In the genomic region with DNA sequence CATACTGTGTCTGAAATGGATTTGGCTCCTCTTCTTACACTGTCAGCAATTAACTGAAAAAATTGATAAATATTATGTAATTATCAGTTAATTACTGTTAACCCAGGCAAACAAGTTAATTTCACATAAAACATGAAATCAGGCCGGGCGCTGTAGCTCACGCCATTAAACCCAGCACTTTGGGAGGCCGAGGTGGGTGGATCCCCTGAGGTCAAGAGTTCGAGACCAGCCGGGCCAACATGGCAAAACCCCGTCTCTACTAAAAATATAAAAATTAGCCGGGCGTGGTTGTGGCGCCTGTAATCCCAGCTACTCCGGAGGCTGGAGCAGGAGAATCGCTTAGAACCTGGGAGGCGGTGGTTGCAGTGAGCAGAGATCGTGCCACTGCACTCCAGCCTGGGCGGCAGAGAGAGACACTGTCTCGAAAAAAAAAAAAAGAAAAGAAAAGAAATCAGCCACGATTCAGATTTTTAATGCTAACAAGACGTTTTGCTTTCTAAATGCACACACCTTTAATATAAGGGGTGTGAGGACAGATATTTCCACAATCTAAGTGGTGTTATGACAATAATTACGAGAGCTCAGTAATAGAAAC, we compare ENCODE assay signal across 8 cellular contexts. TPM values are rescaled to one million over a fixed set of nuclear protein-coding genes. Genes with fewer than 3 reads are reported as not detected.
DNase-seq lines count a peak whose midpoint lies in the region; ATAC-seq, FAIRE-seq and TF ChIP-seq lines count a peak whose summit lies in the region.

No MANE protein-coding gene starts in this region.

- no peak for TF ChIP-seq RAD21 in K562 (CRISPR knock-in tag; conservative IDR thresholded peaks at IDR 0.05 in 1 of 2, IDR thresholded peaks at IDR 0.05 in 1 of 2)

- no peaks in the 10 kb centered on the region for H3K27me3 ChIP-seq in K562 (ENCODE audit: control insufficient read depth in 2 of 2, insufficient read depth in 2 of 2, low read length in 2 of 2)

- H3K4me3 ChIP-seq in K562: peak overlapping the region; percentile 65
- H3K4me3 ChIP-seq in lower leg skin (ENCODE audit: low read depth, poor library complexity, severe bottlenecking): peak overlapping the region; percentile 40
- peak overlapping the region; percentile 68 for H3K4me3 ChIP-seq in urinary bladder (ENCODE audit: low read depth, low read length)

- H4K20me1 ChIP-seq in K562 (replicated peaks; ENCODE audit: control insufficient read depth, insufficient read depth, low read length): no peaks in the 10 kb centered on the region

- H3K36me3 ChIP-seq in K562 (ENCODE audit: control insufficient read depth, insufficient read depth, low read length) (0 out of 3 replicates have a peak, but pooled peaks cover 3% of the 10 kb centered on the region), urinary bladder (ENCODE audit: insufficient read depth) (no peaks in the 10 kb centered on the region)

- H3K4me2 ChIP-seq in K562 (ENCODE audit: insufficient read depth, low read length): peak overlapping the region; percentile 85

- TF ChIP-seq POLR2A in K562 (conservative IDR thresholded peaks at IDR 0.05) (no peak), lower leg skin (IDR thresholded peaks at IDR 0.05) (no peak)

- ATAC-seq in Right ventricle myocardium superior (ENCODE audit: poor library complexity) (peak; percentile 7), K562 (no peak), HG02938 (IDR thresholded peaks at IDR 0.05; ENCODE audit: unreplicated experiment) (no peak), GM21619 (IDR thresholded peaks at IDR 0.05; ENCODE audit: unreplicated experiment) (no peak)

- peak overlapping the region; percentile 85 to 99 for H3K9ac ChIP-seq in K562 (ENCODE audit: insufficient read depth in 1 of 2, low read depth in 2 of 2, low read length in 2 of 2)

- no peak for FAIRE-seq in K562 (lab: Jason Lieb, UNC)

- H2AFZ ChIP-seq in K562 (ENCODE audit: low read depth, low read length): peak overlapping the region; percentile 98

- H3K9me1 ChIP-seq in K562 (ENCODE audit: control insufficient read depth, insufficient read depth, low read length): no peaks in the 10 kb centered on the region

- no peak for TF ChIP-seq EP300 in K562 (IDR thresholded peaks at IDR 0.05; ENCODE audit: low read length)

- no peak for DNase-seq in Right ventricle myocardium superior
- DNase-seq in cardiac septum (ENCODE audit: low spot score): no peak
- no peak for DNase-seq in K562 (ENCODE audit: extremely low read depth in 1 of 4, low spot score in 3 of 4)
- peak in 1 of 2 donors; percentile 85 for DNase-seq in lower leg skin (ENCODE audit: low spot score in 2 of 2)
- no peak for DNase-seq in DMS79 (lab: John Stamatoyannopoulos, UW)

- POLR2A ChIA-PET in K562 (lab: Yijun Ruan, JAX): interaction anchor here (0.8 to 3.0 kb wide), 8 partner anchors 8 to 29 kb away, joined by 3 to 19 read pairs (median 8); a partner anchor contains a TSS

- intact Hi-C loops in Right ventricle myocardium superior (cut with DNase I): no loop called here
- intact Hi-C loops in cardiac septum (cut with DNase I): loop anchor here (10.0 kb wide), 1 partner anchor 159 kb away; no protein-coding TSS in a partner anchor
- intact Hi-C loops in K562 (cut with micrococcal nuclease): no loop called here
- intact Hi-C loops in lower leg skin (cut with DNase I; ENCODE audit: low total_unique reads): no loop called here

- H3K4me1 ChIP-seq in K562 (replicated peaks in 1 of 2; ENCODE audit: control insufficient read depth in 2 of 2, insufficient read depth in 2 of 2, low read length in 2 of 2) (peaks cover 7 to 10% of the 10 kb centered on the region in 2 experiments; a peak in 2 of 5 replicates), urinary bladder (ENCODE audit: insufficient read depth) (no peaks in the 10 kb centered on the region)

- TF ChIP-seq CTCF in K562 (IDR thresholded peaks at IDR 0.05 in 2 of 3, conservative IDR thresholded peaks at IDR 0.05 in 1 of 3; ENCODE audit: insufficient read depth in 2 of 3, low read depth in 1 of 3, low read length in 3 of 3) (no peak), lower leg skin (IDR thresholded peaks at IDR 0.05) (no peak)

- H3K9me3 ChIP-seq in K562 (replicated peaks; ENCODE audit: control insufficient read depth, insufficient read depth, low read depth, low read length): no peaks in the 10 kb centered on the region

- WGBS in K562 (ENCODE audit: insufficient coverage, low coverage, missing lambda C conversion rate): under 1% methylated on average over 16 of the region's 19 CpGs
- WGBS in lower leg skin, 2 donors: 9 to 21% methylated on average over 19 of the region's 19 CpGs
- WGBS in urinary bladder: 24% methylated on average over 19 of the region's 19 CpGs

- H3K27ac ChIP-seq in K562 (ENCODE audit: extremely low read depth, low read depth, low read length) (peak overlapping the region; percentile 85), urinary bladder (ENCODE audit: low read depth) (peak overlapping the region; percentile 63)

- TSS peak; percentile 67 for BruUV-seq in K562 (replicated peaks; lab: Mats Ljungman, UMichigan)

- CTCF ChIA-PET in K562 (lab: Yijun Ruan, JAX; ENCODE audit: low intra/inter-chr PET ratio): interaction anchor here (0.7 kb wide), 1 partner anchor 61 kb away, joined by 5 read pairs; no protein-coding TSS in a partner anchor

- H3K79me2 ChIP-seq in K562 (ENCODE audit: control insufficient read depth, insufficient read depth, low read length): peaks cover 22% of the 10 kb centered on the region

- in situ Hi-C loops in K562 (cut with MboI): no loop called here

RNA-seq across cellular contexts. Expression of a gene that starts 0.5 kb away (rescaled TPM):
- total RNA-seq in Right ventricle myocardium superior: 27.3 TPM
- 24.1 TPM for total RNA-seq in cardiac septum
- 14.9 and 22.9 TPM in 2 replicates for total RNA-seq in K562 (2011; cell fraction: chromatin; rRNA removed; ENCODE audit: low replicate concordance)
- 20.0 and 30.4 TPM in 2 replicates for total RNA-seq in K562 (2011; cell fraction: nucleolus; rRNA removed)
- total RNA-seq in K562 (2011; cell fraction: nucleoplasm; rRNA removed): 22.7 and 25.7 TPM in 2 replicates
- 11.5 and 12.4 TPM in 2 replicates for total RNA-seq in K562 (2014; rRNA removed)
- 17.2 and 20.6 TPM in 2 replicates for total RNA-seq in K562 (2014; rRNA removed; fragmentation: Illumina TruSeq; extraction: Trizol)
- 20.7 and 24.2 TPM in 2 replicates for total RNA-seq in K562 (2015; rRNA removed; fragmentation: Illumina TruSeq; extraction: Trizol)
- total RNA-seq in K562 (2021): 14.1 and 15.7 TPM in 2 replicates
- polyA plus RNA-seq in K562 (2011; rRNA removed): 15.8 and 20.7 TPM in 2 replicates
- polyA plus RNA-seq in K562 (2011; cell fraction: cytosol; rRNA removed): 6.9 and 18.4 TPM in 2 replicates
- 4.9 and 11.2 TPM in 2 replicates for polyA plus RNA-seq in K562 (2011; cell fraction: nucleus; rRNA removed)
- 9.6 and 13.6 TPM in 2 replicates for polyA plus RNA-seq in K562 (2012)
- polyA plus RNA-seq in K562 (2014; fragmentation: Illumina TruSeq; extraction: Trizol): 8.2 and 8.8 TPM in 2 replicates
- polyA plus RNA-seq in K562 (2014; fragmentation: Nextera tagmentation; extraction: Ambion mirVana): 10 to 100 TPM; 17.8 to 18.4 TPM
- polyA plus RNA-seq in K562 (2014; rRNA removed): 10.5 and 15.5 TPM in 2 replicates
- polyA minus RNA-seq in K562 (2011; rRNA and poly(A)+ RNA removed): 41.7 and 52.2 TPM in 2 replicates
- polyA minus RNA-seq in K562 (2011; cell fraction: cytosol; rRNA and poly(A)+ RNA removed): 6.5 and 15.3 TPM in 2 replicates
- 7.4 and 10.6 TPM in 2 replicates for polyA minus RNA-seq in K562 (2011; cell fraction: nucleus; rRNA and poly(A)+ RNA removed)
- 10 to 100 TPM; 20.4 to 47.6 (median 38.6) TPM for total RNA-seq in lower leg skin
- 42.0 TPM for total RNA-seq in urinary bladder
- polyA plus RNA-seq in urinary bladder: 13.5 TPM

RNA-seq across cellular contexts. Expression of a gene that starts 21.3 kb away (rescaled TPM):
- 10.2 TPM for total RNA-seq in Right ventricle myocardium superior
- total RNA-seq in cardiac septum: 7.8 TPM
- 8.2 and 11.8 TPM in 2 replicates for total RNA-seq in K562 (2011; cell fraction: chromatin; rRNA removed; ENCODE audit: low replicate concordance)
- 5.0 TPM in 2 replicates for total RNA-seq in K562 (2011; cell fraction: nucleolus; rRNA removed)
- total RNA-seq in K562 (2011; cell fraction: nucleoplasm; rRNA removed): 9.3 and 13.7 TPM in 2 replicates
- total RNA-seq in K562 (2014; rRNA removed): 1.8 and 3.2 TPM in 2 replicates
- 6.4 and 8.1 TPM in 2 replicates for total RNA-seq in K562 (2014; rRNA removed; fragmentation: Illumina TruSeq; extraction: Trizol)
- total RNA-seq in K562 (2015; rRNA removed; fragmentation: Illumina TruSeq; extraction: Trizol): 6.2 and 7.3 TPM in 2 replicates
- 4.0 and 5.7 TPM in 2 replicates for total RNA-seq in K562 (2021)
- 7.3 and 8.0 TPM in 2 replicates for polyA plus RNA-seq in K562 (2011; rRNA removed)
- polyA plus RNA-seq in K562 (2011; cell fraction: cytosol; rRNA removed): 0.83 and 2.1 TPM in 2 replicates
- polyA plus RNA-seq in K562 (2011; cell fraction: nucleus; rRNA removed): 5.1 and 5.5 TPM in 2 replicates
- polyA plus RNA-seq in K562 (2012): 3.6 and 4.9 TPM in 2 replicates
- 6.0 and 6.8 TPM in 2 replicates for polyA plus RNA-seq in K562 (2014; fragmentation: Illumina TruSeq; extraction: Trizol)
- 10 to 100 TPM; 16.8 to 18.9 TPM for polyA plus RNA-seq in K562 (2014; fragmentation: Nextera tagmentation; extraction: Ambion mirVana)
- 5.6 and 8.4 TPM in 2 replicates for polyA plus RNA-seq in K562 (2014; rRNA removed)
- polyA minus RNA-seq in K562 (2011; rRNA and poly(A)+ RNA removed): 3.1 and 5.8 TPM in 2 replicates
- 0.55 and 1.1 TPM in 2 replicates for polyA minus RNA-seq in K562 (2011; cell fraction: cytosol; rRNA and poly(A)+ RNA removed)
- 6.7 and 14.9 TPM in 2 replicates for polyA minus RNA-seq in K562 (2011; cell fraction: nucleus; rRNA and poly(A)+ RNA removed)
- 1 to 10 TPM; 2.6 to 3.2 (median 3.0) TPM for total RNA-seq in lower leg skin
- total RNA-seq in urinary bladder: 15.9 TPM
- polyA plus RNA-seq in urinary bladder: 3.1 TPM

RNA-seq across cellular contexts. Expression of a gene that starts 21.8 kb away (rescaled TPM):
- total RNA-seq in Right ventricle myocardium superior (17.9 TPM), cardiac septum (19.9 TPM), K562 (2014; rRNA removed) (19.4 and 20.9 TPM in 2 replicates), K562 (2014; rRNA removed; fragmentation: Illumina TruSeq; extraction: Trizol) (21.5 and 21.7 TPM in 2 replicates), K562 (2015; rRNA removed; fragmentation: Illumina TruSeq; extraction: Trizol) (20.8 and 22.1 TPM in 2 replicates), K562 (2021) (30.4 and 35.8 TPM in 2 replicates), lower leg skin (10 to 100 TPM; 47.1 to 80.1 (median 52.6) TPM), urinary bladder (109 TPM)
- 104 and 486 TPM in 2 replicates for total RNA-seq in K562 (2011; cell fraction: chromatin; rRNA removed; ENCODE audit: low replicate concordance)
- 44.4 and 56.6 TPM in 2 replicates for total RNA-seq in K562 (2011; cell fraction: nucleolus; rRNA removed)
- 103 and 125 TPM in 2 replicates for total RNA-seq in K562 (2011; cell fraction: nucleoplasm; rRNA removed)
- polyA plus RNA-seq in K562 (2011; rRNA removed) (80.5 and 89.5 TPM in 2 replicates), K562 (2014; fragmentation: Illumina TruSeq; extraction: Trizol) (43.5 and 74.9 TPM in 2 replicates), K562 (2014; fragmentation: Nextera tagmentation; extraction: Ambion mirVana) (10 to 100 TPM; 14.8 to 16.7 TPM), K562 (2014; rRNA removed) (57.6 and 63.2 TPM in 2 replicates), urinary bladder (16.9 TPM)
- 11.3 and 34.8 TPM in 2 replicates for polyA plus RNA-seq in K562 (2011; cell fraction: cytosol; rRNA removed)
- polyA plus RNA-seq in K562 (2011; cell fraction: nucleus; rRNA removed): 133 and 257 TPM in 2 replicates
- 18.2 and 37.0 TPM in 2 replicates for polyA plus RNA-seq in K562 (2012)
- polyA minus RNA-seq in K562 (2011; rRNA and poly(A)+ RNA removed): 49.3 and 70.4 TPM in 2 replicates
- polyA minus RNA-seq in K562 (2011; cell fraction: cytosol; rRNA and poly(A)+ RNA removed): 16.2 and 21.0 TPM in 2 replicates
- 82.8 and 167 TPM in 2 replicates for polyA minus RNA-seq in K562 (2011; cell fraction: nucleus; rRNA and poly(A)+ RNA removed)
